1 cellular context compared by ENCODE assay signal in the genomic region with DNA sequence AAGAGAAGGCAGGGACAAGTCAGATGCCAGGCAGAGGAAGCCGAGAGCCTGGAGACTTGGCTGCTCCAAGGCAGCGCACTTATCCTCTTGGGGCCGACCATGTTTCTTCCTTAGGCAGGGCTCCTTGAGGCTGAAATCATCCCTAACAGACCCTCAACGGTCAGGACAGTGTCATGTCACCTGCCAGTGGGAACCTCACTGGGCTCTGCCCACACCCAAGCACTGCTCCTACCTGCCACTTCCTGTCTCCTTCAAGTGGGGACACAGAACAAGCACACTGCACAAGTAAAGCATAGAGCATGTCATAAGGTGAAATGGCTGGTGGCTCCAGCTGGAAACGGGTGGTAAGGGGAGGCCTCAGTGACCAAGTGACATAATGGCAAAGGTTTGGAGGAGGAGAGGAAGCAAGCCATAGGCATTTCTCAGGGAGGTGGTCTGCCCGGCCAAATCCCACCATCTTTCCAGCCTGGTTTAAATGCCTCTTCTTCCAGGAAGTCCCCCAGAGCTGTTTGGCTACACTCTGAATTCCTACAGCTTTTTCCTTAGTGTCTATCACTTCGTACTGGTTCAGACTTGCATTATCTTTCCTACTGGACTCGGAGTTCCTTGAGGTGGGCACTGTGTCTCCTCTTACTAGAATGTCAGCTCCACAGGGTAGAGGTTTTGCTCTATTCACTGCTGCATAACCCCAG.
TF ChIP-seq lines count a peak whose summit lies in the region.

No MANE protein-coding gene starts in this region.

TF ChIP-seq in HepG2, 621 proteins besides CTCF, POLR2A, EP300 and RAD21:
- TF ChIP-seq, protein P1, sequence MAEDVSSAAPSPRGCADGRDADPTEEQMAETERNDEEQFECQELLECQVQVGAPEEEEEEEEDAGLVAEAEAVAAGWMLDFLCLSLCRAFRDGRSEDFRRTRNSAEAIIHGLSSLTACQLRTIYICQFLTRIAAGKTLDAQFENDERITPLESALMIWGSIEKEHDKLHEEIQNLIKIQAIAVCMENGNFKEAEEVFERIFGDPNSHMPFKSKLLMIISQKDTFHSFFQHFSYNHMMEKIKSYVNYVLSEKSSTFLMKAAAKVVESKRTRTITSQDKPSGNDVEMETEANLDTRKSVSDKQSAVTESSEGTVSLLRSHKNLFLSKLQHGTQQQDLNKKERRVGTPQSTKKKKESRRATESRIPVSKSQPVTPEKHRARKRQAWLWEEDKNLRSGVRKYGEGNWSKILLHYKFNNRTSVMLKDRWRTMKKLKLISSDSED (CRISPR knock-in tag; IDR thresholded peaks at IDR 0.05), result no peak
- peak; percentile 24 for TF ChIP-seq ZFP36 (IDR thresholded peaks at IDR 0.05; ENCODE audit: borderline replicate concordance, low read depth, low read length, partially characterized antibody)
- TF ChIP-seq JUN (CRISPR knock-in tag; IDR thresholded peaks at IDR 0.05), result no peak
- TF ChIP-seq RBAK (CRISPR knock-in tag; IDR thresholded peaks at IDR 0.05), result no peak
- TF ChIP-seq, protein P2, sequence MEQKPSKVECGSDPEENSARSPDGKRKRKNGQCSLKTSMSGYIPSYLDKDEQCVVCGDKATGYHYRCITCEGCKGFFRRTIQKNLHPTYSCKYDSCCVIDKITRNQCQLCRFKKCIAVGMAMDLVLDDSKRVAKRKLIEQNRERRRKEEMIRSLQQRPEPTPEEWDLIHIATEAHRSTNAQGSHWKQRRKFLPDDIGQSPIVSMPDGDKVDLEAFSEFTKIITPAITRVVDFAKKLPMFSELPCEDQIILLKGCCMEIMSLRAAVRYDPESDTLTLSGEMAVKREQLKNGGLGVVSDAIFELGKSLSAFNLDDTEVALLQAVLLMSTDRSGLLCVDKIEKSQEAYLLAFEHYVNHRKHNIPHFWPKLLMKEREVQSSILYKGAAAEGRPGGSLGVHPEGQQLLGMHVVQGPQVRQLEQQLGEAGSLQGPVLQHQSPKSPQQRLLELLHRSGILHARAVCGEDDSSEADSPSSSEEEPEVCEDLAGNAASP (CRISPR knock-in tag; IDR thresholded peaks at IDR 0.05; ENCODE audit: borderline replicate concordance), result no peak
- TF ChIP-seq ZNF569 (CRISPR knock-in tag; IDR thresholded peaks at IDR 0.05; ENCODE audit: borderline replicate concordance), result no peak
TF ChIP-seq in HepG2: peak in this region for 1.
